ENCODE assay signal across 29 cellular contexts in genomic region chr5:141995656-141996055, GRCh38. TPM values are rescaled to one million over a fixed set of nuclear protein-coding genes. Genes with fewer than 3 reads are reported as not detected.
"Had no signal": no experiment of that assay in that cellular context is flagged by ENCODE, and none has a peak within 500 bp of the region (broad histone marks: within the 10 kb centered on the region; RNA-seq: fewer than 3 reads in every experiment).

No MANE protein-coding gene starts in this region.

- H3K4me1 Mint-ChIP-seq: neural progenitor cell had no signal

- DNase-seq: naive thymus-derived CD8-positive, alpha-beta T cell; occipital lobe; ovary; posterior cingulate gyrus; psoas muscle; right cardiac atrium; right lobe of liver; sigmoid colon; small intestine; stimulated activated CD4-positive, alpha-beta T cell treated with anti-CD3 and anti-CD28 coated beads, Interleukin-15, amount 100 ng/mL, for 24 hours; stimulated activated CD4-positive, alpha-beta T cell treated with anti-CD3 and anti-CD28 coated beads, Interleukin-2, amount 100 ng/mL, for 24 hours; stimulated activated CD4-positive, alpha-beta T cell treated with anti-CD3 and anti-CD28 coated beads, Interleukin-2, amount 100 ng/mL, for 48 hours; stimulated activated CD4-positive, alpha-beta T cell treated with anti-CD3 and anti-CD28 coated beads, Interleukin-4, amount 100 ng/mL, for 24 hours; stimulated activated naive B cell treated with anti-CD40 and anti-IgM and Interleukin-4, amounts not matched to agents 10 μg/mL and 1 μg/mL and 100 μg/mL, for 72 hours; stimulated activated naive CD4-positive, alpha-beta T cell treated with Interleukin-2 at 50 U/mL for 16 hours; stomach; tibial artery; transverse colon; upper lobe of right lung; uterus had no signal

- H3K9me3 Mint-ChIP-seq: naive thymus-derived CD8-positive, alpha-beta T cell; natural killer cell treated with Interleukin-12 subunit alpha and Interleukin-12 subunit beta and Interleukin-15 and Interleukin-18, amount 100 ng/mL, for 72 hours; neural progenitor cell; stimulated activated effector memory CD8-positive, alpha-beta T cell treated with anti-CD3 and anti-CD28 coated beads, Interleukin-12 subunit alpha, Interleukin-12 subunit beta, amount 100 ng/mL, for 72 hours; stimulated activated naive B cell treated with anti-CD40 and anti-IgM and Interleukin-4, amounts not matched to agents 10 μg/mL and 1 μg/mL and 100 μg/mL, for 72 hours; stimulated activated naive CD8-positive, alpha-beta T cell treated with anti-CD3 and anti-CD28 coated beads, Interleukin-15, Interleukin-2, amounts not matched to agents 100 ng/mL and 50 ng/mL, for 24 hours; type B pancreatic cell had no signal

- H3K4me3 Mint-ChIP-seq: naive thymus-derived CD8-positive, alpha-beta T cell; natural killer cell treated with Interleukin-12 subunit alpha and Interleukin-12 subunit beta and Interleukin-15 and Interleukin-18, amount 100 ng/mL, for 72 hours; neural progenitor cell; stimulated activated effector memory CD8-positive, alpha-beta T cell treated with anti-CD3 and anti-CD28 coated beads, Interleukin-12 subunit alpha, Interleukin-12 subunit beta, amount 100 ng/mL, for 72 hours; stimulated activated naive B cell treated with anti-CD40 and anti-IgM and Interleukin-4, amounts not matched to agents 10 μg/mL and 1 μg/mL and 100 μg/mL, for 72 hours; stimulated activated naive CD8-positive, alpha-beta T cell treated with anti-CD3 and anti-CD28 coated beads, Interleukin-15, Interleukin-2, amounts not matched to agents 100 ng/mL and 50 ng/mL, for 24 hours; type B pancreatic cell had no signal

- H3K27me3 Mint-ChIP-seq: naive thymus-derived CD8-positive, alpha-beta T cell; natural killer cell treated with Interleukin-12 subunit alpha and Interleukin-12 subunit beta and Interleukin-15 and Interleukin-18, amount 100 ng/mL, for 72 hours; progenitor cell of endocrine pancreas; stimulated activated naive B cell treated with anti-CD40 and anti-IgM and Interleukin-4, amounts not matched to agents 10 μg/mL and 1 μg/mL and 100 μg/mL, for 72 hours; stimulated activated naive CD8-positive, alpha-beta T cell treated with anti-CD3 and anti-CD28 coated beads, Interleukin-15, Interleukin-2, amounts not matched to agents 100 ng/mL and 50 ng/mL, for 24 hours; type B pancreatic cell had no signal

- ATAC-seq: naive thymus-derived CD8-positive, alpha-beta T cell; natural killer cell treated with Interleukin-12 subunit alpha and Interleukin-12 subunit beta and Interleukin-15 and Interleukin-18, amount 100 ng/mL, for 72 hours; psoas muscle; right cardiac atrium; right lobe of liver; stimulated activated effector memory CD8-positive, alpha-beta T cell treated with anti-CD3 and anti-CD28 coated beads, Interleukin-12 subunit alpha, Interleukin-12 subunit beta, amount 100 ng/mL, for 72 hours; stimulated activated naive B cell treated with anti-CD40 and anti-IgM and Interleukin-4, amounts not matched to agents 10 μg/mL and 1 μg/mL and 100 μg/mL, for 72 hours; upper lobe of right lung had no signal

- H3K4me1 ChIP-seq: neural progenitor cell, parathyroid adenoma, transverse colon, upper lobe of right lung, uterus had no signal

- H3K27ac Mint-ChIP-seq: natural killer cell treated with Interleukin-12 subunit alpha and Interleukin-12 subunit beta and Interleukin-15 and Interleukin-18, amount 100 ng/mL, for 72 hours; neural progenitor cell; progenitor cell of endocrine pancreas; stimulated activated effector memory CD8-positive, alpha-beta T cell treated with anti-CD3 and anti-CD28 coated beads, Interleukin-12 subunit alpha, Interleukin-12 subunit beta, amount 100 ng/mL, for 72 hours; stimulated activated naive B cell treated with anti-CD40 and anti-IgM and Interleukin-4, amounts not matched to agents 10 μg/mL and 1 μg/mL and 100 μg/mL, for 72 hours; stimulated activated naive CD8-positive, alpha-beta T cell treated with anti-CD3 and anti-CD28 coated beads, Interleukin-15, Interleukin-2, amounts not matched to agents 100 ng/mL and 50 ng/mL, for 24 hours; type B pancreatic cell had no signal

- H3K9me3 ChIP-seq: ovary, psoas muscle, right lobe of liver, sigmoid colon, stomach, tibial artery, transverse colon, upper lobe of right lung, uterus had no signal

- H3K27me3 ChIP-seq: neural progenitor cell, ovary, right lobe of liver, sigmoid colon, stomach, tibial artery, transverse colon, upper lobe of right lung, uterus had no signal

- H3K27ac ChIP-seq: neural progenitor cell, ovary, parathyroid adenoma, psoas muscle, right lobe of liver, sigmoid colon, stomach, tibial artery, transverse colon, upper lobe of right lung, uterus had no signal

- H3K36me3 ChIP-seq: neural progenitor cell, ovary, uterus had no signal

- H3K4me3 ChIP-seq: neural progenitor cell, ovary, psoas muscle, right lobe of liver, sigmoid colon, stomach, tibial artery, transverse colon, upper lobe of right lung, uterus had no signal

RNA-seq across cellular contexts. Expression of gene PCDH12, which starts 37.7 kb away (rescaled TPM):
- total RNA-seq: naive thymus-derived CD8-positive, alpha-beta T cell; osteoblast; progenitor cell of endocrine pancreas had no signal
- polyA plus RNA-seq: neural cell had no signal
